12 cellular contexts compared by ENCODE assay signal in genomic region chr1:79151006-79151796, GRCh38.
"Had no signal": no experiment of that assay in that cellular context is flagged by ENCODE, and none has a peak within 500 bp of the region (broad histone marks: within the 10 kb centered on the region; RNA-seq: fewer than 3 reads in every experiment).

No MANE protein-coding gene starts in this region.

- H3K9me3 Mint-ChIP-seq: brain, neural crest cell had no signal

- H3K27ac Mint-ChIP-seq: activated naive CD4-positive, alpha-beta T cell treated with anti-CD3 and anti-CD28 coated beads for 36 hours; activated T-helper 17 cell treated with anti-CD3 and anti-CD28 coated beads, Interleukin-2, amount 50 U/mL, for 72 hours; brain had no signal

- H3K9me3 ChIP-seq: gastroesophageal sphincter, right atrium auricular region, tibial artery had no signal

- H3K4me1 Mint-ChIP-seq: activated T-helper 17 cell treated with anti-CD3 and anti-CD28 coated beads, Interleukin-2, amount 50 U/mL, for 72 hours had no signal

- H3K36me3 Mint-ChIP-seq: brain had no signal

- H3K4me3 ChIP-seq: gastroesophageal sphincter, right atrium auricular region, tibial artery had no signal

- H3K27me3 ChIP-seq: gastroesophageal sphincter, right atrium auricular region, tibial artery had no signal

- H3K36me3 ChIP-seq: gastroesophageal sphincter, right atrium auricular region, tibial artery had no signal

- H3K4me3 Mint-ChIP-seq: activated naive CD4-positive, alpha-beta T cell treated with anti-CD3 and anti-CD28 coated beads for 36 hours; activated T-helper 17 cell treated with anti-CD3 and anti-CD28 coated beads, Interleukin-2, amount 50 U/mL, for 72 hours; brain; neural crest cell had no signal

- H3K27ac ChIP-seq: gastroesophageal sphincter, right atrium auricular region, tibial artery had no signal

- H3K4me1 ChIP-seq: right atrium auricular region, tibial artery had no signal

- H3K27me3 Mint-ChIP-seq: activated T-helper 17 cell treated with anti-CD3 and anti-CD28 coated beads, Interleukin-2, amount 50 U/mL, for 72 hours had no signal

- DNase-seq: activated CD4-positive, alpha-beta T cell treated with anti-CD3 and anti-CD28 coated beads, Interleukin-2, amount 50 U/mL, for 1 hour; activated naive CD4-positive, alpha-beta T cell treated with anti-CD3 and anti-CD28 coated beads for 36 hours; activated T-cell treated with anti-CD3 and anti-CD28 coated beads for 4 hours; kidney; left ventricle myocardium superior; small intestine; tibial artery had no signal
